ENCODE assay signal across 8 cellular contexts in genomic region chr20:50165687-50166554, GRCh38. TPM values are rescaled to one million over a fixed set of nuclear protein-coding genes. Genes with fewer than 3 reads are reported as not detected.
DNase-seq lines count a peak whose midpoint lies in the region; ATAC-seq, FAIRE-seq and TF ChIP-seq lines count a peak whose summit lies in the region.

No MANE protein-coding gene starts in this region.

- WGBS in A549 (ENCODE audit: missing lambda C conversion rate): under 1% methylated on average over 20 of the region's 20 CpGs

- FAIRE-seq in A549 (lab: Jason Lieb, UNC): no peak
- FAIRE-seq in kidney (lab: Jason Lieb, UNC): peak; percentile 69

- TF ChIP-seq EP300 in A549 (IDR thresholded peaks at IDR 0.05): peak; percentile 68 to 90; a peak in 3 of 5 replicates

- H3K9ac ChIP-seq in kidney (ENCODE audit: low read length in 2 of 2): peak overlapping the region; percentile 72 to 75

- DNase-seq in A549 (ENCODE audit: low read depth in 1 of 2, low spot score in 1 of 2) (peak; percentile 99 to 100), NCI-H345 (lab: John Stamatoyannopoulos, UW) (peak; percentile 99), chondrocyte (ENCODE audit: low spot score) (peak; percentile 97), kidney (peak; percentile 99)
- peak; percentile 56 to 74 for DNase-seq in stimulated activated CD4-positive, alpha-beta T cell treated with anti-CD3 and anti-CD28 coated beads, Interleukin-15, amount 100 ng/mL, for 1 hour (ENCODE audit: low read depth in 1 of 2, low spot score in 1 of 2)

- POLR2A ChIA-PET in A549 (lab: Yijun Ruan, JAX): interaction anchor here (0.8 to 1.8 kb wide), 6 partner anchors 12 to 52 kb away, joined by 3 to 40 read pairs (median 9); partner anchors contain the start of gene PEDS1

- no peaks in the 10 kb centered on the region for H3K27me3 Mint-ChIP-seq in chondrocyte (ENCODE audit: low read depth)

- H3K4me1 ChIP-seq in A549 (peaks cover 40% of the 10 kb centered on the region), kidney (ENCODE audit: control insufficient read depth in 1 of 2, insufficient read depth in 1 of 2, low read depth in 1 of 2, low read length in 2 of 2) (peaks cover 6 to 7% of the 10 kb centered on the region in 2 donors)

- intact Hi-C loops in kidney (cut with DNase I): no loop called here

- H3K27ac ChIP-seq in A549 (peak overlapping the region; percentile 81 to 92), kidney (ENCODE audit: low read depth in 2 of 2, low read length in 2 of 2) (peak overlapping the region; percentile 91 to 93)

- H3K36me3 Mint-ChIP-seq in chondrocyte (ENCODE audit: low read depth): no peaks in the 10 kb centered on the region

- peak overlapping the region; percentile 80 for H3K4me3 Mint-ChIP-seq in chondrocyte (ENCODE audit: unreplicated experiment)

- ATAC-seq in A549: peak; percentile 94 to 98
- peak; percentile 85 for ATAC-seq in GM18867 (IDR thresholded peaks at IDR 0.05; ENCODE audit: unreplicated experiment)
- peak; percentile 80 for ATAC-seq in HG03159 (IDR thresholded peaks at IDR 0.05; ENCODE audit: unreplicated experiment)
- peak; percentile 98 to 99 for ATAC-seq in activated CD4-positive, CD25-positive, alpha-beta regulatory T cell treated with anti-CD3 and anti-CD28 coated beads, Interleukin-2, amount 50 U/mL, for 24 hours

- peaks cover 3% of the 10 kb centered on the region for H3K9me3 Mint-ChIP-seq in chondrocyte (ENCODE audit: low read depth)

- no peaks in the 10 kb centered on the region for H3K9me3 ChIP-seq in A549
- H3K9me3 ChIP-seq in kidney (ENCODE audit: control insufficient read depth in 1 of 2, low read length in 2 of 2): no peaks in the 10 kb centered on the region

- no peak for TF ChIP-seq CTCF in A549 (IDR thresholded peaks at IDR 0.05)
- TF ChIP-seq CTCF in chondrocyte (IDR thresholded peaks at IDR 0.05): no peak
- no peak for TF ChIP-seq CTCF in kidney (IDR thresholded peaks at IDR 0.05; ENCODE audit: borderline replicate concordance, extremely low read depth, insufficient read depth)

- peak overlapping the region; percentile 30 for H3K4me3 ChIP-seq in A549
- H3K4me3 ChIP-seq in kidney (ENCODE audit: low read length in 2 of 2): peak overlapping the region; percentile 62 to 72

- CTCF ChIA-PET in A549 (lab: Yijun Ruan, JAX): interaction anchor here (1.0 to 27.5 kb wide), 8 partner anchors 9 to 463 kb away, joined by 3 to 1085 read pairs (median 6); partner anchors contain the start of genes PEDS1 and UBE2V1

- peak overlapping the region; percentile 99 for H3K27ac Mint-ChIP-seq in chondrocyte (ENCODE audit: unreplicated experiment)

- no peak for TF ChIP-seq POLR2A in A549 (IDR thresholded peaks at IDR 0.05; ENCODE audit: low read length)

- H3K4me1 Mint-ChIP-seq in chondrocyte (ENCODE audit: low read depth): peaks cover 31% of the 10 kb centered on the region

- peak in 1 of 2 experiments; percentile 45; a peak in 2 of 5 replicates for TF ChIP-seq RAD21 in A549 (conservative IDR thresholded peaks at IDR 0.05 in 1 of 2, IDR thresholded peaks at IDR 0.05 in 1 of 2)

- no peaks in the 10 kb centered on the region for H3K36me3 ChIP-seq in kidney (ENCODE audit: control insufficient read depth in 1 of 2, insufficient read depth in 2 of 2, low read length in 2 of 2)

- H3K4me2 ChIP-seq in A549: peak overlapping the region; percentile 79

TF ChIP-seq in A549, 52 proteins besides CTCF, POLR2A, EP300 and RAD21 (continues in another document):
- TF ChIP-seq HOXB5 (CRISPR knock-in tag; IDR thresholded peaks at IDR 0.05): peak; percentile 57; the same call in 1 of the 2 replicates
- TF ChIP-seq ZSCAN20 (CRISPR knock-in tag; IDR thresholded peaks at IDR 0.05): no peak
- TF ChIP-seq ATOH8 (CRISPR knock-in tag; IDR thresholded peaks at IDR 0.05; ENCODE audit: low read depth): peak; percentile 70
- TF ChIP-seq HMGXB4 (CRISPR knock-in tag; IDR thresholded peaks at IDR 0.05; ENCODE audit: borderline replicate concordance): no peak
- no peak for TF ChIP-seq ELK1 (IDR thresholded peaks at IDR 0.05; ENCODE audit: low read depth, low read length)
- TF ChIP-seq HOXB13 (CRISPR knock-in tag; IDR thresholded peaks at IDR 0.05; ENCODE audit: low read depth): peak; percentile 35; the same call in 1 of the 2 replicates
- TF ChIP-seq CBX8 (IDR thresholded peaks at IDR 0.05): no peak
- TF ChIP-seq CEBPB (IDR thresholded peaks at IDR 0.05): peak; percentile 18 to 72; a peak in 2 of 4 replicates
- peak; percentile 78; the same call in 2 of the 3 replicates for TF ChIP-seq BCL3 (IDR thresholded peaks at IDR 0.05)
- peak; percentile 97 for TF ChIP-seq FOSL2 (IDR thresholded peaks at IDR 0.05)
- peak; percentile 100 for TF ChIP-seq FOSL2 (CRISPR knock-in tag; IDR thresholded peaks at IDR 0.05)
- TF ChIP-seq ZFP36 (IDR thresholded peaks at IDR 0.05; ENCODE audit: borderline replicate concordance, partially characterized antibody): no peak
- no peak for TF ChIP-seq RFX5 (IDR thresholded peaks at IDR 0.05)
- TF ChIP-seq JUN (IDR thresholded peaks at IDR 0.05): peak; percentile 96 to 97; a peak in 4 of 5 replicates
- peak; percentile 36 for TF ChIP-seq CHD2 (IDR thresholded peaks at IDR 0.05; ENCODE audit: low read length, partially characterized antibody)
- no peak for TF ChIP-seq NPAS2 (CRISPR knock-in tag; IDR thresholded peaks at IDR 0.05; ENCODE audit: borderline replicate concordance)
- TF ChIP-seq HEYL (CRISPR knock-in tag; IDR thresholded peaks at IDR 0.05): no peak

RNA-seq across cellular contexts. Expression of gene PEDS1, which starts 12.4 kb away (rescaled TPM):
- 24.5 and 33.5 TPM in 2 replicates for polyA plus RNA-seq in A549 (2011; rRNA removed)
- polyA plus RNA-seq in A549 (2012; cell fraction: cytosol; rRNA removed): 42.2 and 62.3 TPM in 2 replicates
- polyA plus RNA-seq in A549 (2012; cell fraction: nucleus; rRNA removed): 37.3 and 53.0 TPM in 2 replicates
- polyA plus RNA-seq in A549 (2017; fragmentation: RNase III; extraction: RNeasy Plus Mini Kit Qiagen cat#74134 plus additional on column Dnase treatment): 23.1 to 26.5 TPM (median 25.8 TPM) in 3 replicates
- 59.2 and 69.8 TPM in 2 replicates for polyA minus RNA-seq in A549 (2011; rRNA and poly(A)+ RNA removed)
- total RNA-seq in chondrocyte: 36.8 to 42.3 TPM (median 41.4 TPM) in 3 replicates
- 16.3 TPM for total RNA-seq in kidney
- polyA plus RNA-seq in kidney (ENCODE audit: insufficient read depth, low read depth, low replicate concordance): 18.3 TPM

RNA-seq across cellular contexts. Expression of gene CEBPB, which starts 24.7 kb away (rescaled TPM):
- polyA plus RNA-seq in A549 (2011; rRNA removed) (35.9 and 45.4 TPM in 2 replicates), A549 (2017; fragmentation: RNase III; extraction: RNeasy Plus Mini Kit Qiagen cat#74134 plus additional on column Dnase treatment) (58.9 to 74.0 TPM (median 66.6 TPM) in 3 replicates), kidney (ENCODE audit: insufficient read depth, low read depth, low replicate concordance) (33.6 TPM)
- polyA plus RNA-seq in A549 (2012; cell fraction: cytosol; rRNA removed): 71.1 and 106 TPM in 2 replicates
- polyA plus RNA-seq in A549 (2012; cell fraction: nucleus; rRNA removed): 82.9 and 128 TPM in 2 replicates
- 18.3 and 20.0 TPM in 2 replicates for polyA minus RNA-seq in A549 (2011; rRNA and poly(A)+ RNA removed)
- total RNA-seq in chondrocyte (20.4 to 81.4 TPM (median 78.7 TPM) in 3 replicates), kidney (81.4 TPM)

RNA-seq across cellular contexts. Expression of gene UBE2V1, which starts 53.0 kb away (rescaled TPM):
- 114 and 141 TPM in 2 replicates for polyA plus RNA-seq in A549 (2011; rRNA removed)
- 71.2 and 72.5 TPM in 2 replicates for polyA plus RNA-seq in A549 (2012; cell fraction: cytosol; rRNA removed)
- 26.1 and 63.7 TPM in 2 replicates for polyA plus RNA-seq in A549 (2012; cell fraction: nucleus; rRNA removed)
- 129 to 143 TPM (median 130 TPM) in 3 replicates for polyA plus RNA-seq in A549 (2017; fragmentation: RNase III; extraction: RNeasy Plus Mini Kit Qiagen cat#74134 plus additional on column Dnase treatment)
- 62.8 and 69.9 TPM in 2 replicates for polyA minus RNA-seq in A549 (2011; rRNA and poly(A)+ RNA removed)
- total RNA-seq in chondrocyte: 79.8 to 100 TPM (median 82.0 TPM) in 3 replicates
- total RNA-seq in kidney: 99.1 TPM
- 105 TPM for polyA plus RNA-seq in kidney (ENCODE audit: insufficient read depth, low read depth, low replicate concordance)

Comparison
In these comparisons a context has a peak if more than half of its experiments do, and no peak if none do; other contexts are left out.
1. Peak in every context shown above with its lines: DNase-seq, ATAC-seq, H3K4me3 ChIP-seq and H3K27ac ChIP-seq.